In genomic region chr6:36178544-36178943, GRCh38 we compare ENCODE assay signal across 9 cellular contexts.
"Had no signal": no experiment of that assay in that cellular context is flagged by ENCODE, and none has a peak within 500 bp of the region (broad histone marks: within the 10 kb centered on the region; RNA-seq: fewer than 3 reads in every experiment).

No MANE protein-coding gene starts in this region.

- H3K27ac Mint-ChIP-seq: GM23338, H9, HFFc6, IgD-negative memory B cell had no signal

- H3K4me3 Mint-ChIP-seq: GM23338, H9, HFFc6, IgD-negative memory B cell had no signal

- H3K4me3 ChIP-seq: GM23338 had no signal

- FAIRE-seq: H1, H54, HTR-8/SVneo had no signal

- H3K4me2 ChIP-seq: GM23338 had no signal

- H3K27me3 Mint-ChIP-seq: IgD-negative memory B cell had no signal

- H2AFZ ChIP-seq: GM23338 had no signal

- DNase-seq: H9, HCEC 1CT, HFFc6, KG1 had no signal

- H3K4me1 Mint-ChIP-seq: GM23338, IgD-negative memory B cell had no signal

- ATAC-seq: GM23338 had no signal
